1 cellular context compared by ENCODE assay signal in the genomic region with DNA sequence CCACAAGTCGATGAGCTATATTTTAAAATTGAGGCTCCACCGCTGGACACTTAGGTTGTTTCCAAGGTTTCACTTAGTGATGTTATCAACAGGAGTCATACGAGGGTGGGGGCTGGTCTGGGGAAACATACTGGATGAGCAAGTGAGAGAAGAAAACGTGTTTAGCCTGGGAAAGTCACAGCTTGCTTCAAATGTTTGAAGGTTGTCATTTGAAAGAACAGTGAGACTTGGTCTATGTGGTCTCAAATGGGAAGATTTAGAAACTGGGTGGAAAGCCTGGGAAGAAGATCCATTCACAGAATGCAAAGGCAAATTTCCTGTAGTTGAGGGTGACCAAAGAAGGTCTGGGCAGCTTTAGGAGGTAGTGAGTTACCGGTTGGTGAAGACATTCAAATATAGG.
TF ChIP-seq lines count a peak whose summit lies in the region.

No MANE protein-coding gene starts in this region.

TF ChIP-seq in K562, 482 proteins besides CTCF, POLR2A, EP300 and RAD21 (continued from another document and continues in another):
- TF ChIP-seq TFE3 (CRISPR knock-in tag; IDR thresholded peaks at IDR 0.05) (no peak), KLF16 (IDR thresholded peaks at IDR 0.05) (no peak), POLR2G (IDR thresholded peaks at IDR 0.05; ENCODE audit: low read depth, low read length) (no peak), MAZ (CRISPR knock-in tag; conservative IDR thresholded peaks at IDR 0.05 in 1 of 2, IDR thresholded peaks at IDR 0.05 in 1 of 2) (peak; percentile 73 to 97), E2F4 (CRISPR knock-in tag; IDR thresholded peaks at IDR 0.05; ENCODE audit: low read depth) (no peak), MYBL2 (IDR thresholded peaks at IDR 0.05; ENCODE audit: low read depth) (no peak), MYBL2 (CRISPR knock-in tag; IDR thresholded peaks at IDR 0.05; ENCODE audit: borderline replicate concordance) (no peak), SMC3 (conservative IDR thresholded peaks at IDR 0.05; ENCODE audit: insufficient read depth, low read depth, low read length) (no peak), ZNF398 (CRISPR knock-in tag; IDR thresholded peaks at IDR 0.05) (no peak), ZBTB33 (CRISPR knock-in tag; IDR thresholded peaks at IDR 0.05) (no peak), MGA (IDR thresholded peaks at IDR 0.05) (peak; percentile 100), ZNF778 (CRISPR knock-in tag; IDR thresholded peaks at IDR 0.05) (no peak), ZNF347 (CRISPR knock-in tag; IDR thresholded peaks at IDR 0.05; ENCODE audit: low read depth) (no peak), ZNF644 (tag; IDR thresholded peaks at IDR 0.05; ENCODE audit: low read depth) (no peak), FOXA3 (CRISPR knock-in tag; conservative IDR thresholded peaks at IDR 0.05 in 1 of 2, IDR thresholded peaks at IDR 0.05 in 1 of 2) (no peak), KAT2B (IDR thresholded peaks at IDR 0.05; ENCODE audit: low read depth, low read length) (no peak), ZNF668 (CRISPR knock-in tag; IDR thresholded peaks at IDR 0.05) (no peak), SREBF2 (CRISPR knock-in tag; IDR thresholded peaks at IDR 0.05) (no peak), ZKSCAN1 (IDR thresholded peaks at IDR 0.05; ENCODE audit: low read depth, low read length) (no peak), OTX1 (CRISPR knock-in tag; IDR thresholded peaks at IDR 0.05) (no peak), ZNF589 (CRISPR knock-in tag; IDR thresholded peaks at IDR 0.05; ENCODE audit: low read depth) (no peak), CCAR2 (IDR thresholded peaks at IDR 0.05; ENCODE audit: low read depth, low read length) (no peak), ZNF780A (CRISPR knock-in tag; IDR thresholded peaks at IDR 0.05) (no peak), FOXP4 (CRISPR knock-in tag; IDR thresholded peaks at IDR 0.05; ENCODE audit: borderline replicate concordance) (no peak), ZNF41 (CRISPR knock-in tag; conservative IDR thresholded peaks at IDR 0.05) (no peak), FOXK2 (conservative IDR thresholded peaks at IDR 0.05 in 1 of 2, IDR thresholded peaks at IDR 0.05 in 1 of 2; ENCODE audit: low read depth in 2 of 2) (peak; percentile 69 to 73; a peak in 2 of 4 replicates), SMARCC2 (IDR thresholded peaks at IDR 0.05; ENCODE audit: low read depth) (no peak; the same call in 1 of the 2 replicates), ZNF121 (CRISPR knock-in tag; conservative IDR thresholded peaks at IDR 0.05) (no peak), HNRNPK (IDR thresholded peaks at IDR 0.05; ENCODE audit: low read depth, low read length, poor library complexity, severe bottlenecking) (no peak), HSF4 (CRISPR knock-in tag; IDR thresholded peaks at IDR 0.05; ENCODE audit: borderline replicate concordance) (no peak), PHF20 (IDR thresholded peaks at IDR 0.05; ENCODE audit: partially characterized antibody) (no peak), ZNF561 (CRISPR knock-in tag; conservative IDR thresholded peaks at IDR 0.05) (no peak), TCFL5 (CRISPR knock-in tag; conservative IDR thresholded peaks at IDR 0.05) (no peak)
- TF ChIP-seq, protein P1, sequence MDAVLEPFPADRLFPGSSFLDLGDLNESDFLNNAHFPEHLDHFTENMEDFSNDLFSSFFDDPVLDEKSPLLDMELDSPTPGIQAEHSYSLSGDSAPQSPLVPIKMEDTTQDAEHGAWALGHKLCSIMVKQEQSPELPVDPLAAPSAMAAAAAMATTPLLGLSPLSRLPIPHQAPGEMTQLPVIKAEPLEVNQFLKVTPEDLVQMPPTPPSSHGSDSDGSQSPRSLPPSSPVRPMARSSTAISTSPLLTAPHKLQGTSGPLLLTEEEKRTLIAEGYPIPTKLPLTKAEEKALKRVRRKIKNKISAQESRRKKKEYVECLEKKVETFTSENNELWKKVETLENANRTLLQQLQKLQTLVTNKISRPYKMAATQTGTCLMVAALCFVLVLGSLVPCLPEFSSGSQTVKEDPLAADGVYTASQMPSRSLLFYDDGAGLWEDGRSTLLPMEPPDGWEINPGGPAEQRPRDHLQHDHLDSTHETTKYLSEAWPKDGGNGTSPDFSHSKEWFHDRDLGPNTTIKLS (IDR thresholded peaks at IDR 0.05; ENCODE audit: borderline replicate concordance, low read depth): peak; percentile 71; the same call in 1 of the 2 replicates
- TF ChIP-seq, protein P2, sequence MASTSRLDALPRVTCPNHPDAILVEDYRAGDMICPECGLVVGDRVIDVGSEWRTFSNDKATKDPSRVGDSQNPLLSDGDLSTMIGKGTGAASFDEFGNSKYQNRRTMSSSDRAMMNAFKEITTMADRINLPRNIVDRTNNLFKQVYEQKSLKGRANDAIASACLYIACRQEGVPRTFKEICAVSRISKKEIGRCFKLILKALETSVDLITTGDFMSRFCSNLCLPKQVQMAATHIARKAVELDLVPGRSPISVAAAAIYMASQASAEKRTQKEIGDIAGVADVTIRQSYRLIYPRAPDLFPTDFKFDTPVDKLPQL (IDR thresholded peaks at IDR 0.05; ENCODE audit: extremely low read depth, insufficient read length): no peak
